Comparison of ENCODE assay signal across 10 cellular contexts in the genomic region with DNA sequence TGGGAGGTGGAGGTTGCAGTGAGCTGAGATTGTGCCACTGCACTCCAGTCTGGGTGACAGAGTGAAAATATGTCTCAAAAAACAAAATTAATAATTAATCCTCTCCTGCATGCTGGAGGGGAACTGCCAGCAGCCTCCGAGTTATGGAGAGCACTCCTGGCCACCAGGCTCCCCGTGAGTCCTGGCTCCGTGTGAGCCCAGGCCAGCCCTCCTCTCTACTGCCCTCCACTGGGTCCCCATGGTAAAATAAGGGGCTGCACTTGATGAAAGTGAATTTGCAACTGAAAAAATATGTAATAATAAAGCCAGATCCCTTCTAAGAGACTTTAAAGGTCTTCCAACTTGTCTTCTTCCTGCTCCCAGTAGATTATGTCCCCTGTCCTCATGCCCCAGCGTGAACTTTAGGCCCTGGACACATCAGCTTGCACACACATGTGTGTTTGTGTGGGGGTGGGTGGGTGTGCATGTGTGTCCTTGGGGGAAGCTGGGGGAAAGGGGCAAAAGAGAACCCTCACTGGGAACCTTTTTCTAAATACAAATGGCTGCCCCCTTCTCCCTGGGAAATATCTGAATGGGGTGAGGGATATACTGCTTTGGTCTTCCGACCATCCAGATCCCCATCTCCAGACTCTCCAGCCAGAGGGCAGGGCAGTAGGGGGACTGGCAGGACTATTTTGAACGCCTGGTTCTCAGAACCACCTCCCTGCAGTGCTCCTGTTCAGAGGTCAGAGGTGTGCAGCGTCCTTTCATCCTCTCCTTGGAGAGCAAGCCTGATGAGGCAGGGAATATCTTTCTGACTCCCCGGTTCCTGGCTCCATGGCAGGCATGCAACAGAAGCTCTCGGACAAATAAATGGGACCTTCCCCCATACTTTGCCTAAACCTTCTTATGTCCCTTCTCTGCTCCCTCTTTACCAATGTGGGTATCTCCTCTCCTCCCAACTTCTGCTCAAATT. TPM values are rescaled to one million over a fixed set of nuclear protein-coding genes. Genes with fewer than 3 reads are reported as not detected.
A peak's percentile ranks its signal among the peaks of the same experiment; 100 is the strongest.
DNase-seq lines count a peak whose midpoint lies in the region; ATAC-seq and TF ChIP-seq lines count a peak whose summit lies in the region.
"Had no signal": no experiment of that assay in that cellular context is flagged by ENCODE, and none has a peak within 500 bp of the region (broad histone marks: within the 10 kb centered on the region; RNA-seq: fewer than 3 reads in every experiment).

No MANE protein-coding gene starts in this region.

- TF ChIP-seq EP300 in transverse colon (IDR thresholded peaks at IDR 0.05; ENCODE audit: low read depth): no peak

- H3K36me3 ChIP-seq in transverse colon: no peaks in the 10 kb centered on the region

- H3K4me3 Mint-ChIP-seq in stimulated activated memory B cell treated with anti-CD40 and anti-IgM and Interleukin-4, amounts not matched to agents 10 μg/mL and 1 μg/mL and 100 μg/mL, for 72 hours: no peak overlapping the region
- H3K4me3 Mint-ChIP-seq: activated naive CD8-positive, alpha-beta T cell; neural crest cell had no signal

- CTCF ChIA-PET in RWPE1 (lab: Yijun Ruan, JAX): interaction anchor here (0.5 to 0.7 kb wide), 2 partner anchors 15 to 384 kb away, joined by 3 to 4 read pairs; no protein-coding TSS in a partner anchor

- H3K36me3 Mint-ChIP-seq in stimulated activated memory B cell treated with anti-CD40 and anti-IgM and Interleukin-4, amounts not matched to agents 10 μg/mL and 1 μg/mL and 100 μg/mL, for 72 hours: no peaks in the 10 kb centered on the region
- H3K36me3 Mint-ChIP-seq: activated naive CD8-positive, alpha-beta T cell had no signal

- TF ChIP-seq POLR2A in transverse colon (IDR thresholded peaks at IDR 0.05): no peak

- no peak overlapping the region for H3K4me3 ChIP-seq in fibroblast of the aortic adventitia (ENCODE audit: low read depth, low read length)
- H3K4me3 ChIP-seq in transverse colon: no peak overlapping the region

- H3K9me3 Mint-ChIP-seq in stimulated activated memory B cell treated with anti-CD40 and anti-IgM and Interleukin-4, amounts not matched to agents 10 μg/mL and 1 μg/mL and 100 μg/mL, for 72 hours: no peaks in the 10 kb centered on the region
- H3K9me3 Mint-ChIP-seq: neural crest cell had no signal

- H3K4me1 ChIP-seq in transverse colon: peaks cover 0 to 15% (median 5%) of the 10 kb centered on the region in 4 donors

- H3K27ac Mint-ChIP-seq in stimulated activated memory B cell treated with anti-CD40 and anti-IgM and Interleukin-4, amounts not matched to agents 10 μg/mL and 1 μg/mL and 100 μg/mL, for 72 hours: no peak overlapping the region
- H3K27ac Mint-ChIP-seq: activated naive CD8-positive, alpha-beta T cell had no signal

- no peaks in the 10 kb centered on the region for H3K4me1 Mint-ChIP-seq in stimulated activated memory B cell treated with anti-CD40 and anti-IgM and Interleukin-4, amounts not matched to agents 10 μg/mL and 1 μg/mL and 100 μg/mL, for 72 hours

- no peaks in the 10 kb centered on the region for H3K27me3 ChIP-seq in transverse colon

- in situ Hi-C loops in transverse colon (cut with MboI; ENCODE audit: low pct_ligation_motif_present in 1 of 4, low pct_unique_long_range_greater_than_20kb in 1 of 4, low sequenced_read_pairs in 3 of 4): no loop called here

- no peaks in the 10 kb centered on the region for H3K9me3 ChIP-seq in transverse colon

- intact Hi-C loops in transverse colon (cut with DNase I; ENCODE audit: low total_unique reads): no loop called here

- H3K27ac ChIP-seq in RWPE1: peak overlapping the region; percentile 12; the same call in 1 of the 2 replicates
- H3K27ac ChIP-seq in transverse colon: peak overlapping the region in 3 of 4 donors; percentile 15 to 70 (median 52)

- POLR2A ChIA-PET in RWPE1 (lab: Yijun Ruan, JAX; ENCODE audit: low non-redundant PET): no interaction called here

- DNase-seq in AG08395 (ENCODE audit: low spot score) (peak; percentile 27), RWPE1 (ENCODE audit: low spot score) (no peak), fibroblast of the aortic adventitia (ENCODE audit: low read depth) (peak; percentile 38), transverse colon (peak; percentile 69), T1000 (lab: John Stamatoyannopoulos, UW) (no peak)

- peak; percentile 18; the same call in 1 of the 2 replicates for TF ChIP-seq CTCF in RWPE1 (conservative IDR thresholded peaks at IDR 0.05; ENCODE audit: low read depth)
- TF ChIP-seq CTCF in fibroblast of the aortic adventitia (IDR thresholded peaks at IDR 0.05; ENCODE audit: insufficient read depth, low read length): peak; percentile 62
- peak in 3 of 5 experiments; percentile 64 to 83 (median 73) for TF ChIP-seq CTCF in transverse colon (IDR thresholded peaks at IDR 0.05)

- ATAC-seq in GM18517 (IDR thresholded peaks at IDR 0.05; ENCODE audit: unreplicated experiment): peak; percentile 52
- ATAC-seq in stimulated activated memory B cell treated with anti-CD40 and anti-IgM and Interleukin-4, amounts not matched to agents 10 μg/mL and 1 μg/mL and 100 μg/mL, for 72 hours: no peak
- ATAC-seq in HG02970 (IDR thresholded peaks at IDR 0.05; ENCODE audit: low FRiP score, unreplicated experiment): no peak

- no peaks in the 10 kb centered on the region for H3K27me3 Mint-ChIP-seq in stimulated activated memory B cell treated with anti-CD40 and anti-IgM and Interleukin-4, amounts not matched to agents 10 μg/mL and 1 μg/mL and 100 μg/mL, for 72 hours
- H3K27me3 Mint-ChIP-seq: activated naive CD8-positive, alpha-beta T cell had no signal

- WGBS in transverse colon (ENCODE audit: low coverage in 1 of 2), 2 donors: 53 to 100% methylated on average over 3 to 9 of the region's 9 CpGs

RNA-seq across cellular contexts. Expression of a gene that starts 26.2 kb away (rescaled TPM):
- total RNA-seq in fibroblast of the aortic adventitia (ENCODE audit: low replicate concordance): 12.4 TPM in 1 of 2 replicates, not detected in the other
- 1 to 10 TPM; 1.7 to 4.9 (median 2.1) TPM for total RNA-seq in transverse colon

Comparison
In these comparisons a context has a peak if more than half of its experiments do, and no peak if none do; other contexts are left out.
1. DNase-seq: peak in AG08395 (single experiment), fibroblast of the aortic adventitia (single experiment) and transverse colon (single experiment); none in RWPE1 (single experiment) and T1000 (single experiment).
2. CTCF ChIP-seq: peak in every context shown above with its lines; median percentile 73 in transverse colon; 62 in fibroblast of the aortic adventitia; 18 in RWPE1.